ENCODE assay signal across 12 cellular contexts in genomic region chr5:176742246-176743105, GRCh38.
DNase-seq lines count a peak whose midpoint lies in the region; ATAC-seq and TF ChIP-seq lines count a peak whose summit lies in the region.
"Had no signal": no experiment of that assay in that cellular context is flagged by ENCODE, and none has a peak within 500 bp of the region (broad histone marks: within the 10 kb centered on the region; RNA-seq: fewer than 3 reads in every experiment).

No MANE protein-coding gene starts in this region.

- no peak for TF ChIP-seq POLR2A in uterus (IDR thresholded peaks at IDR 0.05)

- peaks cover 77% of the 10 kb centered on the region for H3K27me3 Mint-ChIP-seq in osteocyte (ENCODE audit: unreplicated experiment)
- H3K27me3 Mint-ChIP-seq in natural killer cell treated with Interleukin-12 subunit alpha and Interleukin-12 subunit beta and Interleukin-15 and Interleukin-18, amount 100 ng/mL, for 72 hours, result peaks cover 39 to 41% of the 10 kb centered on the region in 2 donors
- H3K27me3 Mint-ChIP-seq in activated naive CD8-positive, alpha-beta T cell treated with anti-CD3 and anti-CD28 coated beads, Interleukin-2, amount 50 U/mL, for 24 hours, result peaks cover 66% of the 10 kb centered on the region

- intact Hi-C loops in uterus (cut with DNase I; ENCODE audit: low total_unique reads), result no loop called here

- H3K4me1 ChIP-seq in HUES6 (ENCODE audit: control insufficient read depth, insufficient read depth, low read length), result peaks cover 47% of the 10 kb centered on the region
- H3K4me1 ChIP-seq in uterus, result no peaks in the 10 kb centered on the region

- no peaks in the 10 kb centered on the region for H3K9me3 ChIP-seq in HUES6 (ENCODE audit: control insufficient read depth, insufficient read depth, low read depth, low read length)
- H3K9me3 ChIP-seq in uterus, result no peaks in the 10 kb centered on the region

- H3K27ac ChIP-seq in HUES6 (ENCODE audit: low read depth, low read length) (no peak overlapping the region), uterus (no peak overlapping the region)
- H3K27ac ChIP-seq: epithelial cell of prostate had no signal

- TF ChIP-seq CTCF in GM10248 (IDR thresholded peaks at IDR 0.05; ENCODE audit: control extremely low read depth, extremely low read depth, low read depth, missing control alignments) (no peak), osteocyte (IDR thresholded peaks at IDR 0.05) (no peak), uterus (IDR thresholded peaks at IDR 0.05) (no peak)

- POLR2A ChIA-PET in GM10248 (lab: Yijun Ruan, JAX), result no interaction called here

- no peaks in the 10 kb centered on the region for H3K9me3 Mint-ChIP-seq in osteocyte (ENCODE audit: unreplicated experiment)
- no peaks in the 10 kb centered on the region for H3K9me3 Mint-ChIP-seq in natural killer cell treated with Interleukin-12 subunit alpha and Interleukin-12 subunit beta and Interleukin-15 and Interleukin-18, amount 100 ng/mL, for 72 hours
- H3K9me3 Mint-ChIP-seq in activated naive CD8-positive, alpha-beta T cell treated with anti-CD3 and anti-CD28 coated beads, Interleukin-2, amount 50 U/mL, for 24 hours, result no peaks in the 10 kb centered on the region

- no peaks in the 10 kb centered on the region for H3K36me3 ChIP-seq in HUES6 (ENCODE audit: control insufficient read depth, insufficient read depth, low read length)
- no peaks in the 10 kb centered on the region for H3K36me3 ChIP-seq in uterus

- H3K27me3 ChIP-seq in HUES6 (ENCODE audit: control insufficient read depth, insufficient read depth, low read length) (peaks cover 46% of the 10 kb centered on the region), uterus (no peaks in the 10 kb centered on the region)

- no peaks in the 10 kb centered on the region for H3K36me3 Mint-ChIP-seq in osteocyte (ENCODE audit: unreplicated experiment)
- no peaks in the 10 kb centered on the region for H3K36me3 Mint-ChIP-seq in natural killer cell treated with Interleukin-12 subunit alpha and Interleukin-12 subunit beta and Interleukin-15 and Interleukin-18, amount 100 ng/mL, for 72 hours
- H3K36me3 Mint-ChIP-seq in activated naive CD8-positive, alpha-beta T cell treated with anti-CD3 and anti-CD28 coated beads, Interleukin-2, amount 50 U/mL, for 24 hours (ENCODE audit: low read depth), result no peaks in the 10 kb centered on the region
- H3K36me3 Mint-ChIP-seq: activated naive CD8-positive, alpha-beta T cell had no signal

- no peak for ATAC-seq in natural killer cell treated with Interleukin-12 subunit alpha and Interleukin-12 subunit beta and Interleukin-15 and Interleukin-18, amount 100 ng/mL, for 72 hours
- ATAC-seq in activated naive CD8-positive, alpha-beta T cell treated with anti-CD3 and anti-CD28 coated beads, Interleukin-2, amount 50 U/mL, for 24 hours, result no peak

- CTCF ChIA-PET in GM10248 (lab: Yijun Ruan, JAX), result no interaction called here

- H3K4me3 ChIP-seq in HUES6 (ENCODE audit: low read depth, low read length) (peak overlapping the region; percentile 60), uterus (no peak overlapping the region)

- H3K4me3 Mint-ChIP-seq in osteocyte (ENCODE audit: unreplicated experiment), result no peak overlapping the region
- H3K4me3 Mint-ChIP-seq in natural killer cell treated with Interleukin-12 subunit alpha and Interleukin-12 subunit beta and Interleukin-15 and Interleukin-18, amount 100 ng/mL, for 72 hours, result no peak overlapping the region
- H3K4me3 Mint-ChIP-seq in activated naive CD8-positive, alpha-beta T cell treated with anti-CD3 and anti-CD28 coated beads, Interleukin-2, amount 50 U/mL, for 24 hours, result no peak overlapping the region
- H3K4me3 Mint-ChIP-seq: activated naive CD8-positive, alpha-beta T cell had no signal

- H3K27ac Mint-ChIP-seq in osteocyte (ENCODE audit: unreplicated experiment), result no peak overlapping the region
- H3K27ac Mint-ChIP-seq in natural killer cell treated with Interleukin-12 subunit alpha and Interleukin-12 subunit beta and Interleukin-15 and Interleukin-18, amount 100 ng/mL, for 72 hours, result no peak overlapping the region
- no peak overlapping the region for H3K27ac Mint-ChIP-seq in activated naive CD8-positive, alpha-beta T cell treated with anti-CD3 and anti-CD28 coated beads, Interleukin-2, amount 50 U/mL, for 24 hours
- H3K27ac Mint-ChIP-seq: activated naive CD8-positive, alpha-beta T cell had no signal

- H3K9ac ChIP-seq in HUES6 (ENCODE audit: low read length), result no peak overlapping the region

- peaks cover 4% of the 10 kb centered on the region for H3K4me1 Mint-ChIP-seq in osteocyte (ENCODE audit: unreplicated experiment)
- H3K4me1 Mint-ChIP-seq in natural killer cell treated with Interleukin-12 subunit alpha and Interleukin-12 subunit beta and Interleukin-15 and Interleukin-18, amount 100 ng/mL, for 72 hours (ENCODE audit: low read depth in 2 of 2), result peaks cover 21 to 26% of the 10 kb centered on the region in 2 donors
- peaks cover 22% of the 10 kb centered on the region for H3K4me1 Mint-ChIP-seq in activated naive CD8-positive, alpha-beta T cell treated with anti-CD3 and anti-CD28 coated beads, Interleukin-2, amount 50 U/mL, for 24 hours

- peak; percentile 14 for DNase-seq in GM10248 (ENCODE audit: extremely low spot score)
- peak; percentile 41 for DNase-seq in ecto neural progenitor cell (ENCODE audit: low spot score)
- DNase-seq in osteocyte (ENCODE audit: extremely low spot score, unreplicated experiment), result peak; percentile 65
- DNase-seq in natural killer cell treated with Interleukin-12 subunit alpha and Interleukin-12 subunit beta and Interleukin-15 and Interleukin-18, amount 100 ng/mL, for 72 hours (ENCODE audit: low spot score), result no peak
- DNase-seq in uterus, result no peak
- DNase-seq in activated naive CD8-positive, alpha-beta T cell treated with anti-CD3 and anti-CD28 coated beads, Interleukin-2, amount 50 U/mL, for 24 hours, result no peak
- DNase-seq in activated naive CD4-positive, alpha-beta T cell (lab: John Stamatoyannopoulos, UW), result no peak
- DNase-seq: stimulated activated CD4-positive, alpha-beta T cell treated with anti-CD3 and anti-CD28 coated beads, Interleukin-2, amount 100 ng/mL, for 48 hours; trophoblast cell had no signal

Comparison
In these comparisons a context has a peak if more than half of its experiments do, and no peak if none do; other contexts are left out.
1. DNase-seq: peak in GM10248 (single experiment), ecto neural progenitor cell (single experiment) and osteocyte (single experiment); none in natural killer cell treated with Interleukin-12 subunit alpha and Interleukin-12 subunit beta and Interleukin-15 and Interleukin-18, amount 100 ng/mL, for 72 hours (single experiment), uterus (0 of 2), activated naive CD8-positive, alpha-beta T cell treated with anti-CD3 and anti-CD28 coated beads, Interleukin-2, amount 50 U/mL, for 24 hours (single experiment) and activated naive CD4-positive, alpha-beta T cell (0 of 4).